ENCODE assay signal across 8 cellular contexts in genomic region chr5:21919417-21920022, GRCh38.
DNase-seq lines count a peak whose midpoint lies in the region; ATAC-seq, FAIRE-seq and TF ChIP-seq lines count a peak whose summit lies in the region.

No MANE protein-coding gene starts in this region.

- no peak for TF ChIP-seq POLR2A in lower leg skin (IDR thresholded peaks at IDR 0.05)

- DNase-seq in D721Med (ENCODE audit: insufficient read length, low spot score) (no peak), NCI-H2171 (lab: John Stamatoyannopoulos, UW) (peak; percentile 78), amniotic epithelial cell (ENCODE audit: low read depth) (peak; percentile 41), kidney glomerular epithelial cell (lab: John Stamatoyannopoulos, UW) (peak; percentile 63), lower leg skin (ENCODE audit: low spot score in 2 of 2) (no peak), GOT3 (lab: John Stamatoyannopoulos, UW) (no peak)

- intact Hi-C loops in lower leg skin (cut with DNase I; ENCODE audit: low total_unique reads): no loop called here

- peak; percentile 77 for FAIRE-seq in D721Med (lab: Jason Lieb, UNC)

- ATAC-seq in GM19351 (IDR thresholded peaks at IDR 0.05; ENCODE audit: unreplicated experiment): peak; percentile 99
- peak; percentile 97 for ATAC-seq in HG03135 (IDR thresholded peaks at IDR 0.05; ENCODE audit: unreplicated experiment)

- no peak overlapping the region for H3K4me3 ChIP-seq in lower leg skin (ENCODE audit: low read depth, poor library complexity, severe bottlenecking)

- peak; percentile 90 for TF ChIP-seq CTCF in D721Med (IDR thresholded peaks at IDR 0.05; ENCODE audit: insufficient read depth, missing control alignments)
- TF ChIP-seq CTCF in lower leg skin (IDR thresholded peaks at IDR 0.05): no peak

- WGBS in lower leg skin, 2 donors: 19% methylated on average over 8 of the region's 8 CpGs

Comparison
In these comparisons a context has a peak if more than half of its experiments do, and no peak if none do; other contexts are left out.
1. DNase-seq: peak in NCI-H2171 (single experiment), amniotic epithelial cell (single experiment) and kidney glomerular epithelial cell (single experiment); none in D721Med (single experiment), lower leg skin (0 of 2) and GOT3 (single experiment).